7 cellular contexts compared by ENCODE assay signal in the genomic region with DNA sequence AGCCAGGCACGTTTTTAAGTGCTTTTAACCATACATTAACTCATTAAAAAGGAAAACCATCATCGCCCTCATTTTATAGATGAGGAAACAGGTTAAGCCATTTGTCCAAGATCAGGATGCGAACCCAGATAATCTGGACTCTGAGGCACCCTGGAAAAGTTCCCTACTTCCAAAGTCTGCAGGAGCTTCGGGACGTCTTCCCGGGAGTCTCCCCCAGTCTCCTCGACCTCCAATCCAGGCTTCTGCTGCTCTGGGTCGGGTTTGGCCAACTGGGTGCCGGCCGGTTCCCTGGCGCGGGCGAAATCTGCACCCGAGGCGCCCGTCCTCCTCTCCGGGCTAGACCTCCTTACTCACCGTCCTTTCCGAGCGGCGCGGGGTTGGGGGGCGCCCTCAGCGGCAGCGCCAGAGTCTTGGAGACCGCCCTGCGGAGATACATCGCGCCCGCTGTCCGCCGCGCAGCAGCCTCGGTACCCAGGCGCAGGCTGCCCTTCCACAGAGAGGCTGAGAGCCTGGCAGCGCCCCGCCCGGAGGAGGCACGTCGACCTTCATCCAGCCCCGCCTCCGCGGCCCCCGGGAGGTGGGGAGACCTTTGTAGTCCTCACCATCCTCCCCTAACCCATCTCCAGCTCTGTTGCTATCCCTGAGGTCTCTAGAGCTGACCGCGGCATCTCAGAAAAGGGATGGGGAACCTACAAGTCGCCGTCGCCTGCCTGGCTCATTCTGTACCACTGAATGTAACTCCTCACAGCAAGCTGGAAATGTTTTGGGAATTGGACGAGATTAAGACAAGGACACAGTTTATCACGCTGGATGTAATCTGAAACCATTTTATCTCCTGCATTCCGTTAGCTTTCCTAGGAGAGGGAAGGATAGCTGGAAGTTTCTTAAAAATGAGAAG. TPM values are rescaled to one million over a fixed set of nuclear protein-coding genes. Genes with fewer than 3 reads are reported as not detected.
DNase-seq lines count a peak whose midpoint lies in the region; ATAC-seq and TF ChIP-seq lines count a peak whose summit lies in the region.

TSS of gene MGARP (minus strand) at position 503 of the 898 bp plus-strand sequence. CDS start at position 436, 67 bp downstream.

- H3K4me3 ChIP-seq in left lung, result peak within 1 kb of the TSS; percentile 21 to 32

- intact Hi-C loops in left lung (cut with DNase I), result no loop called here

- peaks cover 39 to 69% of the 10 kb centered on the region in 2 donors for H3K27me3 ChIP-seq in left lung

- no peak for TF ChIP-seq CTCF in left lung (IDR thresholded peaks at IDR 0.05)

- H3K4me1 ChIP-seq in left lung, result peaks cover 8 to 16% of the 10 kb centered on the region in 2 donors

- no peak within 1 kb of the TSS for H3K27ac ChIP-seq in left lung

- no peaks in the 10 kb centered on the region for H3K36me3 ChIP-seq in left lung

- ATAC-seq in GM19395 (IDR thresholded peaks at IDR 0.05; ENCODE audit: unreplicated experiment) (peak; percentile 64), SK-N-SH treated with all-trans-retinoic acid at 6 μM for 48 hours (peak; percentile 75), left lung (peak; percentile 79), HG02610 (IDR thresholded peaks at IDR 0.05; ENCODE audit: unreplicated experiment) (no peak)

- DNase-seq in dedifferentiated amniotic fluid mesenchymal stem cell (ENCODE audit: extremely low spot score) (peak; percentile 33), left lung (peak in 1 of 2 donors; percentile 82), NOMO-1 (lab: John Stamatoyannopoulos, UW; ENCODE audit: unreplicated experiment in 2 of 2) (no peak)
- DNase-seq in stimulated activated naive CD4-positive, alpha-beta T cell treated with Interleukin-2 at 50 U/mL for 16 hours (lab: John Stamatoyannopoulos, UW), result peak; percentile 7

- peaks cover 0 to 4% of the 10 kb centered on the region in 2 donors for H3K9me3 ChIP-seq in left lung

TF ChIP-seq in SK-N-SH treated with all-trans-retinoic acid at 6 μM for 48 hours, 23 proteins besides CTCF, POLR2A, EP300 and RAD21:
- TF ChIP-seq ARNTL (CRISPR knock-in tag; IDR thresholded peaks at IDR 0.05; ENCODE audit: borderline replicate concordance, low read depth), result no peak
- TF ChIP-seq, protein P1, sequence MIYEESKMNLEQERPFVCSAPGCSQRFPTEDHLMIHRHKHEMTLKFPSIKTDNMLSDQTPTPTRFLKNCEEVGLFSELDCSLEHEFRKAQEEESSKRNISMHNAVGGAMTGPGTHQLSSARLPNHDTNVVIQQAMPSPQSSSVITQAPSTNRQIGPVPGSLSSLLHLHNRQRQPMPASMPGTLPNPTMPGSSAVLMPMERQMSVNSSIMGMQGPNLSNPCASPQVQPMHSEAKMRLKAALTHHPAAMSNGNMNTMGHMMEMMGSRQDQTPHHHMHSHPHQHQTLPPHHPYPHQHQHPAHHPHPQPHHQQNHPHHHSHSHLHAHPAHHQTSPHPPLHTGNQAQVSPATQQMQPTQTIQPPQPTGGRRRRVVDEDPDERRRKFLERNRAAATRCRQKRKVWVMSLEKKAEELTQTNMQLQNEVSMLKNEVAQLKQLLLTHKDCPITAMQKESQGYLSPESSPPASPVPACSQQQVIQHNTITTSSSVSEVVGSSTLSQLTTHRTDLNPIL (CRISPR knock-in tag; IDR thresholded peaks at IDR 0.05; ENCODE audit: low read depth), result no peak
- no peak for TF ChIP-seq ZNF565 (CRISPR knock-in tag; conservative IDR thresholded peaks at IDR 0.05; ENCODE audit: low read depth)
- no peak for TF ChIP-seq TOX (CRISPR knock-in tag; IDR thresholded peaks at IDR 0.05; ENCODE audit: borderline replicate concordance)
- no peak for TF ChIP-seq ZFP30 (CRISPR knock-in tag; IDR thresholded peaks at IDR 0.05)
- no peak for TF ChIP-seq ISL1 (CRISPR knock-in tag; IDR thresholded peaks at IDR 0.05)
- no peak for TF ChIP-seq ZFP3 (CRISPR knock-in tag; IDR thresholded peaks at IDR 0.05)
- no peak for TF ChIP-seq PATZ1 (CRISPR knock-in tag; IDR thresholded peaks at IDR 0.05; ENCODE audit: borderline replicate concordance)
- TF ChIP-seq SNAI2 (CRISPR knock-in tag; IDR thresholded peaks at IDR 0.05), result no peak
- no peak for TF ChIP-seq TCF4 (CRISPR knock-in tag; IDR thresholded peaks at IDR 0.05; ENCODE audit: borderline replicate concordance)
- TF ChIP-seq ESRRG (CRISPR knock-in tag; IDR thresholded peaks at IDR 0.05), result no peak
- TF ChIP-seq ZNF8 (CRISPR knock-in tag; IDR thresholded peaks at IDR 0.05), result no peak
- TF ChIP-seq ZNF70 (CRISPR knock-in tag; IDR thresholded peaks at IDR 0.05), result no peak
- TF ChIP-seq BACH2 (CRISPR knock-in tag; IDR thresholded peaks at IDR 0.05; ENCODE audit: borderline replicate concordance), result no peak
- TF ChIP-seq OSR1 (CRISPR knock-in tag; IDR thresholded peaks at IDR 0.05), result no peak

RNA-seq across cellular contexts. Expression of gene MGARP, which starts in this region (rescaled TPM):
- total RNA-seq in left lung, result under 1 TPM in 1 of 2 donors, not detected in 1; 0.21 TPM

Comparison
In these comparisons a context has a peak if more than half of its experiments do, and no peak if none do; other contexts are left out.
1. Peak in ATAC-seq and H3K4me3 ChIP-seq in left lung; RNA of the gene not detected or under 1 TPM.
2. DNase-seq: peak in dedifferentiated amniotic fluid mesenchymal stem cell (single experiment) and stimulated activated naive CD4-positive, alpha-beta T cell treated with Interleukin-2 at 50 U/mL for 16 hours (single experiment); none in NOMO-1 (0 of 2).